Comparison of ENCODE assay signal across 17 cellular contexts in the genomic region with DNA sequence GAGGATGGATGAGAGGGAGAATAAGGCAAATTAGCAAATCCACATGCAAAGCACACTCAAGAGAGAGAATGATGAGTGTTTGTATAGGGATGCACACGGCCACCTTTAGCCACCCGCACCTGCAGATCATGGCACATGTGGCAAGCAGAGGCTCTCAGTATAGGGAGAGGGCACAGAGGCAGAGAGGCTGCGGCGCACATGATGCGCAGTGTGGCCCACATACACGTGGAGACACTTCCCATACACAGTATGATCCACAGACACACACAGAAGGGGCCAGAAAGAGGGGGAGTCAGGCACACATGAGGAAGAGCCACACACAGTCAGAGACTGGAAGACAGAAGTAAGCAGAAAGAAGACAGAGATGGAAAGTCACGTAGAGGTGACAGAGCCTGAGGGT. TPM values are rescaled to one million over a fixed set of nuclear protein-coding genes. Genes with fewer than 3 reads are reported as not detected.
A peak's percentile ranks its signal among the peaks of the same experiment; 100 is the strongest.
DNase-seq lines count a peak whose midpoint lies in the region; ATAC-seq, FAIRE-seq and TF ChIP-seq lines count a peak whose summit lies in the region.
"Had no signal": no experiment of that assay in that cellular context is flagged by ENCODE, and none has a peak within 500 bp of the region (broad histone marks: within the 10 kb centered on the region; RNA-seq: fewer than 3 reads in every experiment).

No MANE protein-coding gene starts in this region.

- CTCF ChIA-PET in K562 (lab: Yijun Ruan, JAX; ENCODE audit: low intra/inter-chr PET ratio): no interaction called here

- POLR2A ChIA-PET in K562 (lab: Yijun Ruan, JAX): interaction anchor here (1.2 to 2.1 kb wide), 2 partner anchors 8 to 39 kb away, joined by 5 to 13 read pairs; no protein-coding TSS in a partner anchor

- TF ChIP-seq POLR2A in K562 (conservative IDR thresholded peaks at IDR 0.05) (no peak), uterus (IDR thresholded peaks at IDR 0.05) (no peak)

- H3K27me3 ChIP-seq in cardiac muscle cell: no peaks in the 10 kb centered on the region
- H3K27me3 ChIP-seq in K562 (ENCODE audit: control insufficient read depth in 2 of 2, insufficient read depth in 2 of 2, low read length in 2 of 2): no peaks in the 10 kb centered on the region
- no peaks in the 10 kb centered on the region for H3K27me3 ChIP-seq in uterus

- DNase-seq in cardiac muscle cell (ENCODE audit: low read depth in 1 of 2, low spot score in 1 of 2) (no peak), Right ventricle myocardium inferior (ENCODE audit: missing footprints) (no peak), NCI-H1105 (lab: John Stamatoyannopoulos, UW) (peak; percentile 81), K562 (ENCODE audit: extremely low read depth in 1 of 4, low spot score in 3 of 4) (no peak), uterus (no peak), NCI-H524 (lab: John Stamatoyannopoulos, UW) (no peak), NCI-H226 (no peak), putamen (ENCODE audit: low spot score) (no peak)
- DNase-seq: activated CD8-positive, alpha-beta memory T cell treated with anti-CD3 and anti-CD28 coated beads for 24 hours; activated naive CD8-positive, alpha-beta T cell treated with anti-CD3 and anti-CD28 coated beads, Interleukin-2, amount 10 ng/mL, durations not matched to agents 7 days and 5 days; CD4-positive, alpha-beta memory T cell; dermis blood vessel endothelial cell; gastrocnemius medialis; natural killer cell; small intestine; T-helper 17 cell had no signal

- no peak overlapping the region for H2AFZ ChIP-seq in K562 (ENCODE audit: low read depth, low read length)

- no TSS peak for BruUV-seq in K562 (replicated peaks; lab: Mats Ljungman, UMichigan)

- H3K4me2 ChIP-seq in K562 (ENCODE audit: insufficient read depth, low read length): peak overlapping the region; percentile 55

- WGBS in K562 (ENCODE audit: insufficient coverage, low coverage, missing lambda C conversion rate): 59% methylated on average over 4 of the region's 7 CpGs

- TF ChIP-seq EP300 in K562 (IDR thresholded peaks at IDR 0.05; ENCODE audit: low read length): no peak

- H3K9ac ChIP-seq in K562 (ENCODE audit: insufficient read depth in 1 of 2, low read depth in 2 of 2, low read length in 2 of 2): peak overlapping the region in 1 of 2 experiments; percentile 43; a peak in 2 of 4 replicates

- no peaks in the 10 kb centered on the region for H3K9me3 ChIP-seq in cardiac muscle cell (ENCODE audit: low read depth)
- H3K9me3 ChIP-seq in K562 (replicated peaks; ENCODE audit: control insufficient read depth, insufficient read depth, low read depth, low read length): no peaks in the 10 kb centered on the region
- no peaks in the 10 kb centered on the region for H3K9me3 ChIP-seq in uterus
- H3K9me3 ChIP-seq: gastrocnemius medialis had no signal

- ATAC-seq in Right ventricle myocardium inferior (no peak), K562 (no peak)
- ATAC-seq: gastrocnemius medialis, left cardiac atrium, natural killer cell, T-helper 17 cell had no signal

- peak; percentile 46 for FAIRE-seq in K562 (lab: Jason Lieb, UNC)
- FAIRE-seq: small intestine had no signal

- TF ChIP-seq RAD21 in K562 (CRISPR knock-in tag; conservative IDR thresholded peaks at IDR 0.05 in 1 of 2, IDR thresholded peaks at IDR 0.05 in 1 of 2): no peak

- H3K9me1 ChIP-seq in K562 (ENCODE audit: control insufficient read depth, insufficient read depth, low read length): no peaks in the 10 kb centered on the region

- peaks cover 20% of the 10 kb centered on the region for H3K4me1 ChIP-seq in cardiac muscle cell (ENCODE audit: low read depth)
- H3K4me1 ChIP-seq in K562 (replicated peaks in 1 of 2; ENCODE audit: control insufficient read depth in 2 of 2, insufficient read depth in 2 of 2, low read length in 2 of 2): peaks cover 20 to 31% of the 10 kb centered on the region in 2 experiments
- H3K4me1 ChIP-seq in uterus: peaks cover 0 to 4% of the 10 kb centered on the region in 2 donors

- in situ Hi-C loops in K562 (cut with MboI): no loop called here

- intact Hi-C loops in Right ventricle myocardium inferior (cut with DNase I) (no loop called here), K562 (cut with micrococcal nuclease) (no loop called here), uterus (cut with DNase I; ENCODE audit: low total_unique reads) (no loop called here)

- no peaks in the 10 kb centered on the region for H4K20me1 ChIP-seq in K562 (replicated peaks; ENCODE audit: control insufficient read depth, insufficient read depth, low read length)

- no peak overlapping the region for H3K4me3 ChIP-seq in cardiac muscle cell
- no peak overlapping the region for H3K4me3 ChIP-seq in K562
- no peak overlapping the region for H3K4me3 ChIP-seq in uterus
- H3K4me3 ChIP-seq: gastrocnemius medialis had no signal

- peaks cover 16% of the 10 kb centered on the region for H3K36me3 ChIP-seq in cardiac muscle cell
- peaks cover 34% of the 10 kb centered on the region; the same call in 2 of the 3 replicates for H3K36me3 ChIP-seq in K562 (ENCODE audit: control insufficient read depth, insufficient read depth, low read length)
- H3K36me3 ChIP-seq in uterus: no peaks in the 10 kb centered on the region
- H3K36me3 ChIP-seq: gastrocnemius medialis had no signal

- peaks cover 39% of the 10 kb centered on the region for H3K79me2 ChIP-seq in K562 (ENCODE audit: control insufficient read depth, insufficient read depth, low read length)

- H3K27ac ChIP-seq in cardiac muscle cell (peak overlapping the region; percentile 16), K562 (ENCODE audit: extremely low read depth, low read depth, low read length) (no peak overlapping the region; the same call in 2 of the 3 replicates), uterus (peak overlapping the region; percentile 97 to 98)
- H3K27ac ChIP-seq: gastrocnemius medialis had no signal

- TF ChIP-seq CTCF in cardiac muscle cell (IDR thresholded peaks at IDR 0.05; ENCODE audit: low read depth, low read length) (no peak), K562 (IDR thresholded peaks at IDR 0.05 in 2 of 3, conservative IDR thresholded peaks at IDR 0.05 in 1 of 3; ENCODE audit: insufficient read depth in 2 of 3, low read depth in 1 of 3, low read length in 3 of 3) (no peak), uterus (IDR thresholded peaks at IDR 0.05) (no peak)

RNA-seq across cellular contexts. Expression of gene CHD3, which starts 6.5 kb away (rescaled TPM):
- total RNA-seq in cardiac muscle cell (40.2 and 64.7 TPM in 2 replicates), Right ventricle myocardium inferior (18.0 TPM), K562 (2014; rRNA removed) (34.8 and 36.7 TPM in 2 replicates), K562 (2014; rRNA removed; fragmentation: Illumina TruSeq; extraction: Trizol) (14.6 and 15.2 TPM in 2 replicates), K562 (2015; rRNA removed; fragmentation: Illumina TruSeq; extraction: Trizol) (19.8 and 21.2 TPM in 2 replicates), K562 (2021) (30.6 and 38.2 TPM in 2 replicates), uterus (100 to 1,000 TPM in 3 of 4 donors, 10 to 100 TPM in 1; 81.0 to 165 (median 133) TPM)
- polyA plus RNA-seq in cardiac muscle cell (15.9 and 19.7 TPM in 2 replicates), K562 (2011; rRNA removed) (12.2 and 15.7 TPM in 2 replicates), K562 (2014; fragmentation: Illumina TruSeq; extraction: Trizol) (24.7 and 24.8 TPM in 2 replicates), K562 (2014; fragmentation: Nextera tagmentation; extraction: Ambion mirVana) (under 1 TPM; 0.39 to 0.63 TPM), K562 (2014; rRNA removed) (27.8 and 33.9 TPM in 2 replicates)
- 101 and 117 TPM in 2 replicates for total RNA-seq in K562 (2011; cell fraction: chromatin; rRNA removed; ENCODE audit: low replicate concordance)
- total RNA-seq in K562 (2011; cell fraction: nucleolus; rRNA removed): 47.2 and 48.0 TPM in 2 replicates
- total RNA-seq in K562 (2011; cell fraction: nucleoplasm; rRNA removed): 69.7 and 83.1 TPM in 2 replicates
- 16.1 and 25.2 TPM in 2 replicates for polyA plus RNA-seq in K562 (2011; cell fraction: cytosol; rRNA removed)
- polyA plus RNA-seq in K562 (2011; cell fraction: nucleus; rRNA removed): 70.0 and 86.2 TPM in 2 replicates
- polyA plus RNA-seq in K562 (2012): 29.2 and 37.9 TPM in 2 replicates
- polyA minus RNA-seq in K562 (2011; rRNA and poly(A)+ RNA removed): 23.8 TPM in 2 replicates
- 17.8 and 29.3 TPM in 2 replicates for polyA minus RNA-seq in K562 (2011; cell fraction: cytosol; rRNA and poly(A)+ RNA removed)
- polyA minus RNA-seq in K562 (2011; cell fraction: nucleus; rRNA and poly(A)+ RNA removed): 24.1 and 28.0 TPM in 2 replicates

RNA-seq across cellular contexts. Expression of gene CYB5D1, which starts 24.3 kb away (rescaled TPM):
- 14.0 and 14.3 TPM in 2 replicates for total RNA-seq in cardiac muscle cell
- polyA plus RNA-seq in cardiac muscle cell: 10.7 and 13.7 TPM in 2 replicates
- 21.7 TPM for total RNA-seq in Right ventricle myocardium inferior
- total RNA-seq in K562 (2011; cell fraction: chromatin; rRNA removed; ENCODE audit: low replicate concordance): 5.6 and 9.9 TPM in 2 replicates
- 6.5 and 8.8 TPM in 2 replicates for total RNA-seq in K562 (2011; cell fraction: nucleolus; rRNA removed)
- total RNA-seq in K562 (2011; cell fraction: nucleoplasm; rRNA removed): 5.0 and 6.4 TPM in 2 replicates
- 4.7 and 6.0 TPM in 2 replicates for total RNA-seq in K562 (2014; rRNA removed)
- total RNA-seq in K562 (2014; rRNA removed; fragmentation: Illumina TruSeq; extraction: Trizol): 5.7 and 5.8 TPM in 2 replicates
- total RNA-seq in K562 (2015; rRNA removed; fragmentation: Illumina TruSeq; extraction: Trizol): 6.4 and 7.6 TPM in 2 replicates
- 6.9 and 7.8 TPM in 2 replicates for total RNA-seq in K562 (2021)
- polyA plus RNA-seq in K562 (2011; rRNA removed): 4.2 and 7.2 TPM in 2 replicates
- polyA plus RNA-seq in K562 (2011; cell fraction: cytosol; rRNA removed): 4.6 and 5.4 TPM in 2 replicates
- 7.7 and 13.1 TPM in 2 replicates for polyA plus RNA-seq in K562 (2011; cell fraction: nucleus; rRNA removed)
- 2.8 and 5.2 TPM in 2 replicates for polyA plus RNA-seq in K562 (2012)
- polyA plus RNA-seq in K562 (2014; fragmentation: Illumina TruSeq; extraction: Trizol): 7.3 and 7.9 TPM in 2 replicates
- polyA plus RNA-seq in K562 (2014; fragmentation: Nextera tagmentation; extraction: Ambion mirVana): 1 to 10 TPM; 2.4 to 5.7 TPM
- polyA plus RNA-seq in K562 (2014; rRNA removed): 4.8 and 7.5 TPM in 2 replicates
- polyA minus RNA-seq in K562 (2011; rRNA and poly(A)+ RNA removed): 2.1 and 5.2 TPM in 2 replicates
- polyA minus RNA-seq in K562 (2011; cell fraction: cytosol; rRNA and poly(A)+ RNA removed): 1.9 and 2.5 TPM in 2 replicates
- polyA minus RNA-seq in K562 (2011; cell fraction: nucleus; rRNA and poly(A)+ RNA removed): 5.5 and 8.3 TPM in 2 replicates
- total RNA-seq in uterus: 10 to 100 TPM in 3 of 4 donors, 1 to 10 TPM in 1; 3.1 to 17.6 (median 16.2) TPM

RNA-seq across cellular contexts. Expression of gene NAA38, which starts 24.7 kb away (rescaled TPM):
- total RNA-seq in cardiac muscle cell (107 and 130 TPM in 2 replicates), Right ventricle myocardium inferior (105 TPM), K562 (2014; rRNA removed) (99.8 TPM in 2 replicates), K562 (2014; rRNA removed; fragmentation: Illumina TruSeq; extraction: Trizol) (13.3 and 16.4 TPM in 2 replicates), K562 (2015; rRNA removed; fragmentation: Illumina TruSeq; extraction: Trizol) (52.6 and 57.3 TPM in 2 replicates), K562 (2021) (54.7 and 61.2 TPM in 2 replicates), uterus (10 to 100 TPM in 3 of 4 donors, 1 to 10 TPM in 1; 3.6 to 94.7 (median 48.1) TPM)
- polyA plus RNA-seq in cardiac muscle cell (158 and 168 TPM in 2 replicates), K562 (2011; rRNA removed) (34.5 and 39.9 TPM in 2 replicates), K562 (2014; fragmentation: Illumina TruSeq; extraction: Trizol) (19.1 and 32.8 TPM in 2 replicates), K562 (2014; fragmentation: Nextera tagmentation; extraction: Ambion mirVana) (10 to 100 TPM; 70.4 to 90.4 TPM), K562 (2014; rRNA removed) (87.3 and 104 TPM in 2 replicates)
- total RNA-seq in K562 (2011; cell fraction: chromatin; rRNA removed; ENCODE audit: low replicate concordance): 6.8 and 9.8 TPM in 2 replicates
- total RNA-seq in K562 (2011; cell fraction: nucleolus; rRNA removed): 15.5 and 19.7 TPM in 2 replicates
- 10.8 and 15.5 TPM in 2 replicates for total RNA-seq in K562 (2011; cell fraction: nucleoplasm; rRNA removed)
- 53.5 and 108 TPM in 2 replicates for polyA plus RNA-seq in K562 (2011; cell fraction: cytosol; rRNA removed)
- 33.4 and 45.6 TPM in 2 replicates for polyA plus RNA-seq in K562 (2011; cell fraction: nucleus; rRNA removed)
- 56.0 and 83.5 TPM in 2 replicates for polyA plus RNA-seq in K562 (2012)
- polyA minus RNA-seq in K562 (2011; rRNA and poly(A)+ RNA removed): 4.0 and 5.2 TPM in 2 replicates
- 26.4 and 63.1 TPM in 2 replicates for polyA minus RNA-seq in K562 (2011; cell fraction: cytosol; rRNA and poly(A)+ RNA removed)
- polyA minus RNA-seq in K562 (2011; cell fraction: nucleus; rRNA and poly(A)+ RNA removed): 11.7 and 17.4 TPM in 2 replicates

RNA-seq across cellular contexts. Expression of gene TMEM88, which starts 27.2 kb away (rescaled TPM):
- total RNA-seq in cardiac muscle cell (27.4 and 51.2 TPM in 2 replicates), Right ventricle myocardium inferior (35.4 TPM), K562 (2014; rRNA removed) (0.32 TPM in 1 of 2 replicates, not detected in the other), K562 (2014; rRNA removed; fragmentation: Illumina TruSeq; extraction: Trizol) (not detected in 2 replicates), K562 (2015; rRNA removed; fragmentation: Illumina TruSeq; extraction: Trizol) (not detected in 2 replicates), K562 (2021) (1.0 and 1.4 TPM in 2 replicates), uterus (10 to 100 TPM in 3 of 4 donors, 1 to 10 TPM in 1; 7.3 to 68.1 (median 28.1) TPM)
- polyA plus RNA-seq in cardiac muscle cell (31.3 and 66.1 TPM in 2 replicates), K562 (2011; rRNA removed) (0.12 and 0.13 TPM in 2 replicates), K562 (2014; fragmentation: Illumina TruSeq; extraction: Trizol) (0.42 TPM in 2 replicates), K562 (2014; fragmentation: Nextera tagmentation; extraction: Ambion mirVana) (under 1 TPM in 1 of 2 experiments, not detected in 1; 0.10 TPM), K562 (2014; rRNA removed) (0.40 TPM in 1 of 2 replicates, not detected in the other)
- total RNA-seq in K562 (2011; cell fraction: chromatin; rRNA removed; ENCODE audit: low replicate concordance): 4.3 and 8.8 TPM in 2 replicates
- total RNA-seq in K562 (2011; cell fraction: nucleolus; rRNA removed): 3.3 and 4.3 TPM in 2 replicates
- 2.1 and 4.4 TPM in 2 replicates for total RNA-seq in K562 (2011; cell fraction: nucleoplasm; rRNA removed)
- polyA plus RNA-seq in K562 (2011; cell fraction: cytosol; rRNA removed): 0.16 and 0.18 TPM in 2 replicates
- polyA plus RNA-seq in K562 (2011; cell fraction: nucleus; rRNA removed): 1.1 and 2.4 TPM in 2 replicates
- polyA plus RNA-seq in K562 (2012): 0.33 and 1.8 TPM in 2 replicates
- polyA minus RNA-seq in K562 (2011; rRNA and poly(A)+ RNA removed): not detected in 2 replicates
- not detected in 2 replicates for polyA minus RNA-seq in K562 (2011; cell fraction: cytosol; rRNA and poly(A)+ RNA removed)
- polyA minus RNA-seq in K562 (2011; cell fraction: nucleus; rRNA and poly(A)+ RNA removed): 0.27 and 0.78 TPM in 2 replicates
- polyA plus RNA-seq: CD4-positive, alpha-beta memory T cell had no signal

RNA-seq across cellular contexts. Expression of gene RNF227, which starts 34.0 kb away (rescaled TPM):
- total RNA-seq in cardiac muscle cell: 20.3 and 26.1 TPM in 2 replicates
- polyA plus RNA-seq in cardiac muscle cell: 5.2 and 5.8 TPM in 2 replicates
- 0.70 TPM for total RNA-seq in Right ventricle myocardium inferior
- total RNA-seq in K562 (2011; cell fraction: chromatin; rRNA removed; ENCODE audit: low replicate concordance): 2.7 and 3.7 TPM in 2 replicates
- total RNA-seq in K562 (2011; cell fraction: nucleolus; rRNA removed): 4.3 and 5.0 TPM in 2 replicates
- 3.4 and 7.3 TPM in 2 replicates for total RNA-seq in K562 (2011; cell fraction: nucleoplasm; rRNA removed)
- total RNA-seq in K562 (2014; rRNA removed): 1.9 and 4.1 TPM in 2 replicates
- total RNA-seq in K562 (2014; rRNA removed; fragmentation: Illumina TruSeq; extraction: Trizol): 2.2 and 2.3 TPM in 2 replicates
- total RNA-seq in K562 (2015; rRNA removed; fragmentation: Illumina TruSeq; extraction: Trizol): 2.1 and 2.2 TPM in 2 replicates
- total RNA-seq in K562 (2021): 2.1 and 2.3 TPM in 2 replicates
- polyA plus RNA-seq in K562 (2011; rRNA removed): 3.0 and 3.3 TPM in 2 replicates
- polyA plus RNA-seq in K562 (2011; cell fraction: cytosol; rRNA removed): 3.0 and 4.2 TPM in 2 replicates
- 1.7 and 1.9 TPM in 2 replicates for polyA plus RNA-seq in K562 (2011; cell fraction: nucleus; rRNA removed)
- polyA plus RNA-seq in K562 (2012): 1.2 and 1.4 TPM in 2 replicates
- 2.8 and 3.0 TPM in 2 replicates for polyA plus RNA-seq in K562 (2014; fragmentation: Illumina TruSeq; extraction: Trizol)
- polyA plus RNA-seq in K562 (2014; fragmentation: Nextera tagmentation; extraction: Ambion mirVana): 1 to 10 TPM; 1.1 to 1.5 TPM
- polyA plus RNA-seq in K562 (2014; rRNA removed): 4.7 and 6.7 TPM in 2 replicates
- 0.75 and 1.2 TPM in 2 replicates for polyA minus RNA-seq in K562 (2011; rRNA and poly(A)+ RNA removed)
- polyA minus RNA-seq in K562 (2011; cell fraction: cytosol; rRNA and poly(A)+ RNA removed): 0.86 and 2.0 TPM in 2 replicates
- polyA minus RNA-seq in K562 (2011; cell fraction: nucleus; rRNA and poly(A)+ RNA removed): 0.81 and 1.4 TPM in 2 replicates
- total RNA-seq in uterus: 1 to 10 TPM in 3 of 4 donors, under 1 TPM in 1; under 0.01 to 9.8 (median 5.3) TPM
